15 cellular contexts compared by ENCODE assay signal in the genomic region with DNA sequence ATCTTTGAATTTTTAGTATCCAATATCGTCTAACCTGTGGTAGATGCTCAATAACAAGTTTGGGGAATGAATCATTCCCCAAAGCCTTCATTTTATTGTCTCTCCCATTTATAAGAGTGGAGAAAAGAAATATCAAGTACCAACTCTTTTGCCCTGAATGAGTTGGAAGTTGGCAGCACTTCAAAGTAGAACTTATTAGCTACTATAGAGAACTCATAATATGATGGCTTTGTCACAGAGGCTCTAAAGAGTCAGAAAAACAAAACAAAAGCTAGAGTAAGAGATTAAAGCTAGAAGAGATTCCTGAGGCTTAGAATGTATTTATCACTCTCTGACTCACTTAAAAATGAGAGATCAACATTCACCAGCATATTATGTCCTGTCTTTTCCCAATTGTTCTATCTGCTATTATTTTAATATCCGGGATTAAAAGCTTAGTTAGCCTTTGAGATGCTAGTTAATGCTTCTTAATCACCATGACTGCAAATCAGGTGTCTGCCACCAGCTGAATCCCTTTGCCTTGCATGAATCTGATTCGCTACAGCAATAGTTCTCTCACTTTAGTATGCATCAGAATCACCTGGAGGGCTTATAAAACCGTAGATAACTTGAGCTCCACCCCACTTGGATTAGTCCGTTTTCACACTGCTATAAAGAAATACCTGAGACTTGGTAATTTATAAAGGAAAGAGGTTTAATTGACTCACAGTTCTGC.
DNase-seq lines count a peak whose midpoint lies in the region; ATAC-seq, FAIRE-seq and TF ChIP-seq lines count a peak whose summit lies in the region.
"Had no signal": no experiment of that assay in that cellular context is flagged by ENCODE, and none has a peak within 500 bp of the region (broad histone marks: within the 10 kb centered on the region; RNA-seq: fewer than 3 reads in every experiment).

No MANE protein-coding gene starts in this region.

- H3K4me1 Mint-ChIP-seq in activated T-helper 17 cell treated with anti-CD3 and anti-CD28 coated beads, Interleukin-2, amount 50 U/mL, for 72 hours = no peaks in the 10 kb centered on the region
- no peaks in the 10 kb centered on the region for H3K4me1 Mint-ChIP-seq in CD4-positive, alpha-beta T cell (ENCODE audit: low read depth)
- H3K4me1 Mint-ChIP-seq: activated B cell treated with CpG ODN at 0.5 μM for 24 hours, memory B cell had no signal

- H3K27ac ChIP-seq in lower lobe of right lung = no peak overlapping the region
- H3K27ac ChIP-seq in CD4-positive, alpha-beta T cell (ENCODE audit: low read depth, low read length) = no peak overlapping the region
- H3K27ac ChIP-seq: neutrophil had no signal

- no peak overlapping the region for H3K4me3 ChIP-seq in lower lobe of right lung

- no peaks in the 10 kb centered on the region for H3K9me3 Mint-ChIP-seq in activated T-helper 17 cell treated with anti-CD3 and anti-CD28 coated beads, Interleukin-2, amount 50 U/mL, for 72 hours
- H3K9me3 Mint-ChIP-seq in CD4-positive, alpha-beta T cell = no peaks in the 10 kb centered on the region
- H3K9me3 Mint-ChIP-seq: memory B cell had no signal

- POLR2A ChIA-PET in CD4-positive, alpha-beta T cell (lab: Charles Lee) = no interaction called here

- peaks cover 5% of the 10 kb centered on the region for H3K27me3 ChIP-seq in lower lobe of right lung (ENCODE audit: low read depth)
- no peaks in the 10 kb centered on the region for H3K27me3 ChIP-seq in CD4-positive, alpha-beta T cell (ENCODE audit: control insufficient read depth, insufficient read depth, low read length)
- H3K27me3 ChIP-seq: neutrophil had no signal

- H3K27ac Mint-ChIP-seq in activated T-helper 17 cell treated with anti-CD3 and anti-CD28 coated beads, Interleukin-2, amount 50 U/mL, for 72 hours = no peak overlapping the region
- no peak overlapping the region for H3K27ac Mint-ChIP-seq in CD4-positive, alpha-beta T cell
- H3K27ac Mint-ChIP-seq: activated B cell treated with CpG ODN at 0.5 μM for 24 hours, memory B cell had no signal

- no peaks in the 10 kb centered on the region for H3K9me3 ChIP-seq in lower lobe of right lung
- H3K9me3 ChIP-seq in CD4-positive, alpha-beta T cell (ENCODE audit: control insufficient read depth, low read length) = no peaks in the 10 kb centered on the region
- H3K9me3 ChIP-seq: neutrophil had no signal

- DNase-seq in D721Med (ENCODE audit: insufficient read length, low spot score) (no peak), M059J (ENCODE audit: low read depth) (peak; percentile 92), iris pigment epithelial cell (ENCODE audit: low read depth) (peak; percentile 69), lower lobe of right lung (no peak), NCI-H2171 (lab: John Stamatoyannopoulos, UW) (no peak)
- no peak for DNase-seq in CD4-positive, alpha-beta T cell
- DNase-seq: activated B cell treated with CpG ODN at 0.5 μM for 24 hours; activated effector memory CD4-positive, alpha-beta T cell treated with Interleukin-2 at 50 U/mL for 16 hours; aorta; NCI-H2227 treated with DMSO at 0.1 percent for 48 hours; stimulated activated naive CD8-positive, alpha-beta T cell treated with anti-CD3 and anti-CD28 coated beads, Interleukin-15, Interleukin-2, amounts not matched to agents 100 U/mL and 50 U/mL, for 24 hours had no signal

- TF ChIP-seq CTCF in D721Med (IDR thresholded peaks at IDR 0.05; ENCODE audit: insufficient read depth, missing control alignments) (no peak), lower lobe of right lung (IDR thresholded peaks at IDR 0.05) (no peak)
- TF ChIP-seq CTCF in CD4-positive, alpha-beta T cell (IDR thresholded peaks at IDR 0.05) = no peak

- no peak overlapping the region for H3K4me3 Mint-ChIP-seq in activated T-helper 17 cell treated with anti-CD3 and anti-CD28 coated beads, Interleukin-2, amount 50 U/mL, for 72 hours
- H3K4me3 Mint-ChIP-seq in CD4-positive, alpha-beta T cell = no peak overlapping the region
- H3K4me3 Mint-ChIP-seq: activated B cell treated with CpG ODN at 0.5 μM for 24 hours, memory B cell had no signal

- peak; percentile 99 for FAIRE-seq in D721Med (lab: Jason Lieb, UNC)

- H3K4me1 ChIP-seq in lower lobe of right lung = peaks cover 5% of the 10 kb centered on the region

- no peaks in the 10 kb centered on the region for H3K36me3 Mint-ChIP-seq in activated T-helper 17 cell treated with anti-CD3 and anti-CD28 coated beads, Interleukin-2, amount 50 U/mL, for 72 hours (ENCODE audit: low read depth)
- H3K36me3 Mint-ChIP-seq in CD4-positive, alpha-beta T cell (ENCODE audit: low read depth) = no peaks in the 10 kb centered on the region
- H3K36me3 Mint-ChIP-seq: memory B cell had no signal

- H3K27me3 Mint-ChIP-seq in activated T-helper 17 cell treated with anti-CD3 and anti-CD28 coated beads, Interleukin-2, amount 50 U/mL, for 72 hours = peaks cover 14% of the 10 kb centered on the region
- H3K27me3 Mint-ChIP-seq in CD4-positive, alpha-beta T cell = peaks cover 6% of the 10 kb centered on the region
- H3K27me3 Mint-ChIP-seq: memory B cell had no signal

- CTCF ChIA-PET in CD4-positive, alpha-beta T cell (lab: Charles Lee) = no interaction called here

- peak; percentile 34 for ATAC-seq in activated T-helper 17 cell treated with anti-CD3 and anti-CD28 coated beads, Interleukin-2, amount 50 U/mL, for 72 hours (replicated peaks)
- ATAC-seq in lower lobe of right lung (no peak), HG03460 (IDR thresholded peaks at IDR 0.05; ENCODE audit: unreplicated experiment) (no peak)
- no peak for ATAC-seq in CD4-positive, alpha-beta T cell (ENCODE audit: poor library complexity)

- intact Hi-C loops in lower lobe of right lung (cut with DNase I) = no loop called here
- intact Hi-C loops in CD4-positive, alpha-beta T cell (cut with DNase I, micrococcal nuclease) = no loop called here

- no peaks in the 10 kb centered on the region for H3K36me3 ChIP-seq in lower lobe of right lung
- H3K36me3 ChIP-seq: neutrophil had no signal

Comparison
In these comparisons a context has a peak if more than half of its experiments do, and no peak if none do; other contexts are left out.
1. DNase-seq: peak in M059J (single experiment) and iris pigment epithelial cell (single experiment); none in D721Med (single experiment), lower lobe of right lung (single experiment), NCI-H2171 (single experiment) and CD4-positive, alpha-beta T cell (0 of 10).